In genomic region chr4:4289930-4290850, GRCh38 we compare ENCODE assay signal across 8 cellular contexts. TPM values are rescaled to one million over a fixed set of nuclear protein-coding genes. Genes with fewer than 3 reads are reported as not detected.
DNase-seq lines count a peak whose midpoint lies in the region; ATAC-seq and TF ChIP-seq lines count a peak whose summit lies in the region.

A gene with protein sequence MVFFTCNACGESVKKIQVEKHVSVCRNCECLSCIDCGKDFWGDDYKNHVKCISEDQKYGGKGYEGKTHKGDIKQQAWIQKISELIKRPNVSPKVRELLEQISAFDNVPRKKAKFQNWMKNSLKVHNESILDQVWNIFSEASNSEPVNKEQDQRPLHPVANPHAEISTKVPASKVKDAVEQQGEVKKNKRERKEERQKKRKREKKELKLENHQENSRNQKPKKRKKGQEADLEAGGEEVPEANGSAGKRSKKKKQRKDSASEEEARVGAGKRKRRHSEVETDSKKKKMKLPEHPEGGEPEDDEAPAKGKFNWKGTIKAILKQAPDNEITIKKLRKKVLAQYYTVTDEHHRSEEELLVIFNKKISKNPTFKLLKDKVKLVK (minus strand): TSS chr4:4290154. CDS start chr4:4283742, 6,412 bp downstream.
A gene with protein sequence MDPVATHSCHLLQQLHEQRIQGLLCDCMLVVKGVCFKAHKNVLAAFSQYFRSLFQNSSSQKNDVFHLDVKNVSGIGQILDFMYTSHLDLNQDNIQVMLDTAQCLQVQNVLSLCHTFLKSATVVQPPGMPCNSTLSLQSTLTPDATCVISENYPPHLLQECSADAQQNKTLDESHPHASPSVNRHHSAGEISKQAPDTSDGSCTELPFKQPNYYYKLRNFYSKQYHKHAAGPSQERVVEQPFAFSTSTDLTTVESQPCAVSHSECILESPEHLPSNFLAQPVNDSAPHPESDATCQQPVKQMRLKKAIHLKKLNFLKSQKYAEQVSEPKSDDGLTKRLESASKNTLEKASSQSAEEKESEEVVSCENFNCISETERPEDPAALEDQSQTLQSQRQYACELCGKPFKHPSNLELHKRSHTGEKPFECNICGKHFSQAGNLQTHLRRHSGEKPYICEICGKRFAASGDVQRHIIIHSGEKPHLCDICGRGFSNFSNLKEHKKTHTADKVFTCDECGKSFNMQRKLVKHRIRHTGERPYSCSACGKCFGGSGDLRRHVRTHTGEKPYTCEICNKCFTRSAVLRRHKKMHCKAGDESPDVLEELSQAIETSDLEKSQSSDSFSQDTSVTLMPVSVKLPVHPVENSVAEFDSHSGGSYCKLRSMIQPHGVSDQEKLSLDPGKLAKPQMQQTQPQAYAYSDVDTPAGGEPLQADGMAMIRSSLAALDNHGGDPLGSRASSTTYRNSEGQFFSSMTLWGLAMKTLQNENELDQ (plus strand): TSS chr4:4290251. CDS start chr4:4299946, 9,695 bp downstream.

- peak within 1 kb of the TSS; percentile 95 for H3K4me2 ChIP-seq in neural progenitor cell

- DNase-seq in G401 (ENCODE audit: low spot score) (peak; percentile 89), H4 (ENCODE audit: low spot score) (peak; percentile 92), LoVo (ENCODE audit: low spot score) (peak; percentile 92), SHP77 (lab: John Stamatoyannopoulos, UW) (peak; percentile 60 to 64), foreskin keratinocyte (peak; percentile 67 to 83), neural progenitor cell (ENCODE audit: low spot score) (peak; percentile 96), stomach (peak; percentile 96)
- DNase-seq in activated gamma-delta T cell treated with anti-CD3 and anti-CD28 coated beads, Interleukin-2, amount 50 U/mL, for 16 hours (ENCODE audit: low read depth), result peak; percentile 98

- 0% methylated on average over 40 to 78 of the region's 78 CpGs for WGBS in stomach, 5 donors

- peaks cover 30% of the 10 kb centered on the region for H4K20me1 ChIP-seq in neural progenitor cell (ENCODE audit: low read depth)

- no peaks in the 10 kb centered on the region for H3K36me3 ChIP-seq in neural progenitor cell
- H3K36me3 ChIP-seq in stomach, result peaks cover 4 to 15% (median 14%) of the 10 kb centered on the region in 4 donors

- H3K36me3 Mint-ChIP-seq in neural progenitor cell, result peaks cover 2% of the 10 kb centered on the region

- in situ Hi-C loops in G401 (cut with HindIII; ENCODE audit: low sequenced_read_pairs), result no loop called here

- peaks cover 22% of the 10 kb centered on the region for H3K4me1 Mint-ChIP-seq in neural progenitor cell

- H3K27ac ChIP-seq in foreskin keratinocyte (peak within 1 kb of the TSS; percentile 23), neural progenitor cell (no peak within 1 kb of the TSS), stomach (peak within 1 kb of the TSS; percentile 60 to 88 (median 84))

- H3K4me3 Mint-ChIP-seq in neural progenitor cell, result peak within 1 kb of the TSS; percentile 97

- H3K9me3 Mint-ChIP-seq in neural progenitor cell, result no peaks in the 10 kb centered on the region

- intact Hi-C loops in stomach (cut with DNase I; ENCODE audit: low total_unique reads), result no loop called here

- H3K79me2 ChIP-seq in neural progenitor cell (ENCODE audit: low read depth), result peaks cover 74% of the 10 kb centered on the region

- peak within 1 kb of the TSS; percentile 72 for H3K9ac ChIP-seq in neural progenitor cell

- H3K9me3 ChIP-seq in neural progenitor cell (ENCODE audit: low read depth) (no peaks in the 10 kb centered on the region), stomach (no peaks in the 10 kb centered on the region)

- TF ChIP-seq POLR2A in stomach (IDR thresholded peaks at IDR 0.05), result no peak

- H3K4me3 ChIP-seq in neural progenitor cell (peak within 1 kb of the TSS; percentile 80), stomach (peak within 1 kb of the TSS; percentile 77 to 100 (median 97))

- H3K27me3 ChIP-seq in foreskin keratinocyte, result no peaks in the 10 kb centered on the region
- no peaks in the 10 kb centered on the region for H3K27me3 ChIP-seq in neural progenitor cell
- no peaks in the 10 kb centered on the region for H3K27me3 ChIP-seq in stomach

- TF ChIP-seq EP300 in stomach (IDR thresholded peaks at IDR 0.05), result no peak

- TF ChIP-seq CTCF in foreskin keratinocyte (conservative IDR thresholded peaks at IDR 0.05), result peak; percentile 6
- TF ChIP-seq CTCF in neural progenitor cell (IDR thresholded peaks at IDR 0.05), result no peak
- no peak for TF ChIP-seq CTCF in stomach (IDR thresholded peaks at IDR 0.05)

- H3K4me1 ChIP-seq in foreskin keratinocyte, result no peaks in the 10 kb centered on the region
- H3K4me1 ChIP-seq in neural progenitor cell, result peaks cover 12% of the 10 kb centered on the region
- peaks cover 14 to 38% (median 31%) of the 10 kb centered on the region in 4 donors for H3K4me1 ChIP-seq in stomach

- H3K27ac Mint-ChIP-seq in neural progenitor cell, result peak within 1 kb of the TSS; percentile 76

- no peaks in the 10 kb centered on the region for H3K27me3 Mint-ChIP-seq in neural progenitor cell (ENCODE audit: insufficient read depth, low read depth)

- peak; percentile 91 for ATAC-seq in foreskin keratinocyte

- H3F3A ChIP-seq in neural progenitor cell (ENCODE audit: low read depth), result no peaks in the 10 kb centered on the region

- H2AFZ ChIP-seq in neural progenitor cell (replicated peaks), result peak within 1 kb of the TSS; percentile 88

RNA-seq across cellular contexts. Expression of the first gene that starts in this region (rescaled TPM):
- total RNA-seq in G401 (2014; rRNA removed; shearing (Covaris generic)), result 47.3 and 58.7 TPM in 2 replicates
- 46.6 and 54.9 TPM in 2 replicates for total RNA-seq in H4 (2014; rRNA removed; shearing (Covaris generic))
- total RNA-seq in foreskin keratinocyte (39.7 and 59.1 TPM in 2 replicates), neural progenitor cell (ENCODE audit: low replicate concordance) (22.1 and 49.0 TPM in 2 replicates), stomach (10 to 100 TPM in 1 of 5 donors, 1 to 10 TPM in 3, under 1 TPM in 1; 0.87 to 17.4 (median 8.1) TPM)
- polyA plus RNA-seq in foreskin keratinocyte (35.2 and 51.2 TPM in 2 replicates), stomach (10 to 100 TPM in 2 of 3 donors, 1 to 10 TPM in 1; 7.3 to 23.8 (median 13.0) TPM)

RNA-seq across cellular contexts. Expression of the second gene that starts in this region (rescaled TPM):
- 2.5 and 3.8 TPM in 2 replicates for total RNA-seq in G401 (2014; rRNA removed; shearing (Covaris generic))
- 4.6 and 5.5 TPM in 2 replicates for total RNA-seq in H4 (2014; rRNA removed; shearing (Covaris generic))
- total RNA-seq in foreskin keratinocyte (2.4 and 3.6 TPM in 2 replicates), neural progenitor cell (ENCODE audit: low replicate concordance) (13.6 and 20.2 TPM in 2 replicates), stomach (1 to 10 TPM in 3 of 5 donors, under 1 TPM in 1, not detected in 1; 0.29 to 7.6 (median 6.6) TPM)
- polyA plus RNA-seq in foreskin keratinocyte (1.5 and 1.6 TPM in 2 replicates), stomach (1 to 10 TPM; 1.2 to 2.7 (median 2.1) TPM)
